Comparison of ENCODE assay signal across 12 cellular contexts in the genomic region with DNA sequence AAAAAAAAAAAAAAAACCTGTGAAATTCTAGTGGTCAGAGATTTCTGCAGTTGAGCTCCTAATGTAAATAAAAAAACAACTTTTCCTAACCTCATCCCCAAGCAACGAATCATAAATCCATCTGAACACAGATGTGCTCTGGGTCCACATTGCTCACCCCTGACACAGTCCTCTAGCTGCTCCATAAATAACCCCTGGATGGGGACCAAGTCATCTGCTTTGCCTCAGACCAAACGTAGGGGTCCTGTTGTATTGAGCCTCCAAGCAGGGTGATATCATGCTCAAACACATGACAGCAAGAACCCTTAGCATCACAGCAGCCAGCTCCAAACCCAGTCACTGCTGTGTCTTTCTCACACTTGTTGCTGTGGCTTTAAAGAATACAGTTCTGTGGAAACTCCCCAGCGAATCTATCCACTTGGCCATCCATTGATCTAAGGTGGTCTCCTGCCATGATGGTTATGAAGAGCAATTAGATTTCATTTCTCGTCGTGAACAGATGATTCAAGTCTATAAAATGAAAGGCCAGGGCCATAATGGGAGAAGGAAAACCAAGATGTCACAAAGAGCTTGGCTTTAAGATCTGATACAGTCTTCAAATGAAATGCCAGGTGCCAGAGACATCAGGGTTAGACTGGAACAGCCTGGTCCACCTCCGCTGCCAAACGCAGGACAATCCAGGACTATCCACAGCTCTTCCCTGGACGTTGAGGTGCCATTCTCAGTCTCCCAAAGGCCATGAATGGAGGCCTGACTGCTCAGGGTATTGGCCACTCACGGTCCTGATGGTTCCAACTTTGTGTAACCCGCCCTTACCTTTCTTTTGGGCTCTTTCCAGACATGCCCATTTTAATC. TPM values are rescaled to one million over a fixed set of nuclear protein-coding genes. Genes with fewer than 3 reads are reported as not detected.
DNase-seq lines count a peak whose midpoint lies in the region; ATAC-seq and TF ChIP-seq lines count a peak whose summit lies in the region.
"Had no signal": no experiment of that assay in that cellular context is flagged by ENCODE, and none has a peak within 500 bp of the region (broad histone marks: within the 10 kb centered on the region; RNA-seq: fewer than 3 reads in every experiment).

No MANE protein-coding gene starts in this region.

- H3K27ac Mint-ChIP-seq in WTC11 = peak overlapping the region; percentile 87
- no peak overlapping the region for H3K27ac Mint-ChIP-seq in activated T-helper 2 cell treated with anti-CD3 and anti-CD28 coated beads, Interferon-gamma antibody, Interleukin-2, Interleukin-4, amounts not matched to agents 10 μg/mL and 5 μg/mL and 100 μg/mL, durations not matched to agents 14 hours and 24 hours and 36 hours

- peak overlapping the region; percentile 79 to 93 (median 86) for H3K27ac ChIP-seq in heart right ventricle

- peak; percentile 73 for DNase-seq in GM04503 (ENCODE audit: low read depth)
- no peak for DNase-seq in WTC11 (ENCODE audit: low spot score)
- peak in 1 of 2 donors; percentile 89 for DNase-seq in heart right ventricle
- peak; percentile 91 for DNase-seq in skeletal muscle cell (ENCODE audit: low read depth)
- no peak for DNase-seq in activated T-helper 2 cell treated with anti-CD3 and anti-CD28 coated beads, Interferon-gamma antibody, Interleukin-2, Interleukin-4, amounts not matched to agents 10 μg/mL and 5 μg/mL and 100 μg/mL, durations not matched to agents 14 hours and 24 hours and 36 hours (ENCODE audit: low spot score)
- DNase-seq in islet precursor cell = no peak
- DNase-seq in COLO829 (ENCODE audit: low spot score) = no peak
- DNase-seq: effector CD4-positive, alpha-beta T cell; left colon; NCI-H510A; stimulated activated CD4-positive, alpha-beta T cell treated with anti-CD3 and anti-CD28 coated beads, Interleukin-2, amount 100 ng/mL, for 24 hours had no signal

- WGBS in heart right ventricle, 2 donors = 50 to 61% methylated on average over 10 of the region's 10 CpGs

- H3K4me3 ChIP-seq in heart right ventricle (no peak overlapping the region), skeletal muscle cell (ENCODE audit: low read depth, low read length) (no peak overlapping the region)

- ATAC-seq in WTC11 = no peak
- ATAC-seq in heart right ventricle = peak; percentile 78 to 90 (median 87)
- ATAC-seq in GM18505 (IDR thresholded peaks at IDR 0.05; ENCODE audit: unreplicated experiment) = no peak
- ATAC-seq: left colon had no signal

- H3K9me3 Mint-ChIP-seq in WTC11 = no peaks in the 10 kb centered on the region
- H3K9me3 Mint-ChIP-seq in activated T-helper 2 cell treated with anti-CD3 and anti-CD28 coated beads, Interferon-gamma antibody, Interleukin-2, Interleukin-4, amounts not matched to agents 10 μg/mL and 5 μg/mL and 100 μg/mL, durations not matched to agents 14 hours and 24 hours and 36 hours = no peaks in the 10 kb centered on the region

- no peak overlapping the region; the same call in 1 of the 2 replicates for H3K4me3 Mint-ChIP-seq in WTC11
- H3K4me3 Mint-ChIP-seq in activated T-helper 2 cell treated with anti-CD3 and anti-CD28 coated beads, Interferon-gamma antibody, Interleukin-2, Interleukin-4, amounts not matched to agents 10 μg/mL and 5 μg/mL and 100 μg/mL, durations not matched to agents 14 hours and 24 hours and 36 hours (ENCODE audit: low read depth) = no peak overlapping the region

- POLR2A ChIA-PET in WTC11 (lab: Charles Lee) = no interaction called here

- TF ChIP-seq POLR2A in GM18505 (IDR thresholded peaks at IDR 0.05; ENCODE audit: borderline replicate concordance, extremely low read depth, insufficient read depth, insufficient read length) = no peak

- H3K36me3 ChIP-seq in heart right ventricle = no peaks in the 10 kb centered on the region

- H3K9me3 ChIP-seq in heart right ventricle = no peaks in the 10 kb centered on the region

- H3K36me3 Mint-ChIP-seq in WTC11 = no peaks in the 10 kb centered on the region
- no peaks in the 10 kb centered on the region for H3K36me3 Mint-ChIP-seq in activated T-helper 2 cell treated with anti-CD3 and anti-CD28 coated beads, Interferon-gamma antibody, Interleukin-2, Interleukin-4, amounts not matched to agents 10 μg/mL and 5 μg/mL and 100 μg/mL, durations not matched to agents 14 hours and 24 hours and 36 hours (ENCODE audit: low read depth)

- CTCF ChIA-PET in WTC11 (lab: Charles Lee) = no interaction called here

- TF ChIP-seq CTCF in WTC11 (IDR thresholded peaks at IDR 0.05) = no peak
- TF ChIP-seq CTCF in heart right ventricle (IDR thresholded peaks at IDR 0.05) = no peak

- peaks cover 90% of the 10 kb centered on the region for H3K4me1 Mint-ChIP-seq in WTC11
- H3K4me1 Mint-ChIP-seq in activated T-helper 2 cell treated with anti-CD3 and anti-CD28 coated beads, Interferon-gamma antibody, Interleukin-2, Interleukin-4, amounts not matched to agents 10 μg/mL and 5 μg/mL and 100 μg/mL, durations not matched to agents 14 hours and 24 hours and 36 hours (ENCODE audit: low read depth) = no peaks in the 10 kb centered on the region

- H3K4me1 ChIP-seq in heart right ventricle = peaks cover 33 to 98% (median 76%) of the 10 kb centered on the region in 9 donors

- H3K27me3 Mint-ChIP-seq in WTC11 (ENCODE audit: low read depth) = no peaks in the 10 kb centered on the region
- peaks cover 5% of the 10 kb centered on the region for H3K27me3 Mint-ChIP-seq in activated T-helper 2 cell treated with anti-CD3 and anti-CD28 coated beads, Interferon-gamma antibody, Interleukin-2, Interleukin-4, amounts not matched to agents 10 μg/mL and 5 μg/mL and 100 μg/mL, durations not matched to agents 14 hours and 24 hours and 36 hours (ENCODE audit: low read depth)

- intact Hi-C loops in heart right ventricle (cut with DNase I) = loop anchor here in 7 of 10 donors (2.0 to 5.0 kb wide), 3 partner anchors 35 to 40 kb away; a partner anchor contains a TSS
- intact Hi-C loops in activated T-helper 2 cell treated with anti-CD3 and anti-CD28 coated beads, Interferon-gamma antibody, Interleukin-2, Interleukin-4, amounts not matched to agents 10 μg/mL and 5 μg/mL and 100 μg/mL, durations not matched to agents 14 hours and 24 hours and 36 hours (cut with micrococcal nuclease) = no loop called here

- no peaks in the 10 kb centered on the region for H3K27me3 ChIP-seq in heart right ventricle

TF ChIP-seq in WTC11, 78 proteins besides CTCF, POLR2A, EP300 and RAD21:
- TF ChIP-seq FOXJ3 (CRISPR knock-in tag; IDR thresholded peaks at IDR 0.05; ENCODE audit: borderline replicate concordance) (no peak), RELA (CRISPR knock-in tag; IDR thresholded peaks at IDR 0.05; ENCODE audit: borderline replicate concordance) (no peak), NR2C2 (CRISPR knock-in tag; IDR thresholded peaks at IDR 0.05) (no peak), ZNF416 (CRISPR knock-in tag; IDR thresholded peaks at IDR 0.05) (no peak), CREB1 (CRISPR knock-in tag; IDR thresholded peaks at IDR 0.05) (no peak), ZNF423 (CRISPR knock-in tag; IDR thresholded peaks at IDR 0.05) (no peak), EMX1 (CRISPR knock-in tag; IDR thresholded peaks at IDR 0.05) (no peak)
- TF ChIP-seq, protein P1, sequence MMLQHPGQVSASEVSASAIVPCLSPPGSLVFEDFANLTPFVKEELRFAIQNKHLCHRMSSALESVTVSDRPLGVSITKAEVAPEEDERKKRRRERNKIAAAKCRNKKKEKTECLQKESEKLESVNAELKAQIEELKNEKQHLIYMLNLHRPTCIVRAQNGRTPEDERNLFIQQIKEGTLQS (CRISPR knock-in tag; conservative IDR thresholded peaks at IDR 0.05) = no peak
- TF ChIP-seq, protein P2, sequence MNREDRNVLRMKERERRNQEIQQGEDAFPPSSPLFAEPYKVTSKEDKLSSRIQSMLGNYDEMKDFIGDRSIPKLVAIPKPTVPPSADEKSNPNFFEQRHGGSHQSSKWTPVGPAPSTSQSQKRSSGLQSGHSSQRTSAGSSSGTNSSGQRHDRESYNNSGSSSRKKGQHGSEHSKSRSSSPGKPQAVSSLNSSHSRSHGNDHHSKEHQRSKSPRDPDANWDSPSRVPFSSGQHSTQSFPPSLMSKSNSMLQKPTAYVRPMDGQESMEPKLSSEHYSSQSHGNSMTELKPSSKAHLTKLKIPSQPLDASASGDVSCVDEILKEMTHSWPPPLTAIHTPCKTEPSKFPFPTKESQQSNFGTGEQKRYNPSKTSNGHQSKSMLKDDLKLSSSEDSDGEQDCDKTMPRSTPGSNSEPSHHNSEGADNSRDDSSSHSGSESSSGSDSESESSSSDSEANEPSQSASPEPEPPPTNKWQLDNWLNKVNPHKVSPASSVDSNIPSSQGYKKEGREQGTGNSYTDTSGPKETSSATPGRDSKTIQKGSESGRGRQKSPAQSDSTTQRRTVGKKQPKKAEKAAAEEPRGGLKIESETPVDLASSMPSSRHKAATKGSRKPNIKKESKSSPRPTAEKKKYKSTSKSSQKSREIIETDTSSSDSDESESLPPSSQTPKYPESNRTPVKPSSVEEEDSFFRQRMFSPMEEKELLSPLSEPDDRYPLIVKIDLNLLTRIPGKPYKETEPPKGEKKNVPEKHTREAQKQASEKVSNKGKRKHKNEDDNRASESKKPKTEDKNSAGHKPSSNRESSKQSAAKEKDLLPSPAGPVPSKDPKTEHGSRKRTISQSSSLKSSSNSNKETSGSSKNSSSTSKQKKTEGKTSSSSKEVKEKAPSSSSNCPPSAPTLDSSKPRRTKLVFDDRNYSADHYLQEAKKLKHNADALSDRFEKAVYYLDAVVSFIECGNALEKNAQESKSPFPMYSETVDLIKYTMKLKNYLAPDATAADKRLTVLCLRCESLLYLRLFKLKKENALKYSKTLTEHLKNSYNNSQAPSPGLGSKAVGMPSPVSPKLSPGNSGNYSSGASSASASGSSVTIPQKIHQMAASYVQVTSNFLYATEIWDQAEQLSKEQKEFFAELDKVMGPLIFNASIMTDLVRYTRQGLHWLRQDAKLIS (CRISPR knock-in tag; IDR thresholded peaks at IDR 0.05; ENCODE audit: borderline replicate concordance) = no peak
- TF ChIP-seq, protein P3, sequence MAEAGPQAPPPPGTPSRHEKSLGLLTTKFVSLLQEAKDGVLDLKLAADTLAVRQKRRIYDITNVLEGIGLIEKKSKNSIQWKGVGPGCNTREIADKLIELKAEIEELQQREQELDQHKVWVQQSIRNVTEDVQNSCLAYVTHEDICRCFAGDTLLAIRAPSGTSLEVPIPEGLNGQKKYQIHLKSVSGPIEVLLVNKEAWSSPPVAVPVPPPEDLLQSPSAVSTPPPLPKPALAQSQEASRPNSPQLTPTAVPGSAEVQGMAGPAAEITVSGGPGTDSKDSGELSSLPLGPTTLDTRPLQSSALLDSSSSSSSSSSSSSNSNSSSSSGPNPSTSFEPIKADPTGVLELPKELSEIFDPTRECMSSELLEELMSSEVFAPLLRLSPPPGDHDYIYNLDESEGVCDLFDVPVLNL (CRISPR knock-in tag; IDR thresholded peaks at IDR 0.05; ENCODE audit: borderline replicate concordance, low read depth) = no peak
TF ChIP-seq in WTC11: peak in this region for 0.

RNA-seq across cellular contexts. Expression of a gene that starts 39.0 kb away (rescaled TPM):
- total RNA-seq in WTC11 (2021) (30.3 to 51.7 TPM (median 32.0 TPM) in 3 replicates), heart right ventricle (10 to 100 TPM; 42.6 to 69.5 (median 55.8) TPM)
- polyA plus RNA-seq in heart right ventricle = 10 to 100 TPM; 24.0 to 41.6 TPM
- total RNA-seq in activated T-helper 2 cell treated with anti-CD3 and anti-CD28 coated beads, Interferon-gamma antibody, Interleukin-2, Interleukin-4, amounts not matched to agents 10 μg/mL and 5 μg/mL and 100 μg/mL, durations not matched to agents 14 hours and 24 hours and 36 hours = 0.87 and 1.3 TPM in 2 replicates

Comparison
In these comparisons a context has a peak if more than half of its experiments do, and no peak if none do; other contexts are left out.
1. DNase-seq: peak in GM04503 (single experiment) and skeletal muscle cell (single experiment); none in WTC11 (single experiment), activated T-helper 2 cell treated with anti-CD3 and anti-CD28 coated beads, Interferon-gamma antibody, Interleukin-2, Interleukin-4, amounts not matched to agents 10 μg/mL and 5 μg/mL and 100 μg/mL, durations not matched to agents 14 hours and 24 hours and 36 hours (single experiment), islet precursor cell (single experiment) and COLO829 (single experiment).
2. ATAC-seq: peak in heart right ventricle (8 of 8); none in WTC11 (single experiment) and GM18505 (single experiment).
3. RNA of a gene that starts 39.0 kb away (total RNA-seq): 42.6 to 69.5 TPM in heart right ventricle and 30.3 to 51.7 TPM in WTC11; 0.87 to 1.3 TPM in activated T-helper 2 cell treated with anti-CD3 and anti-CD28 coated beads, Interferon-gamma antibody, Interleukin-2, Interleukin-4, amounts not matched to agents 10 μg/mL and 5 μg/mL and 100 μg/mL, durations not matched to agents 14 hours and 24 hours and 36 hours; every median in the first group is over 10 times any median in the second.